18 cellular contexts compared by ENCODE assay signal in the genomic region with DNA sequence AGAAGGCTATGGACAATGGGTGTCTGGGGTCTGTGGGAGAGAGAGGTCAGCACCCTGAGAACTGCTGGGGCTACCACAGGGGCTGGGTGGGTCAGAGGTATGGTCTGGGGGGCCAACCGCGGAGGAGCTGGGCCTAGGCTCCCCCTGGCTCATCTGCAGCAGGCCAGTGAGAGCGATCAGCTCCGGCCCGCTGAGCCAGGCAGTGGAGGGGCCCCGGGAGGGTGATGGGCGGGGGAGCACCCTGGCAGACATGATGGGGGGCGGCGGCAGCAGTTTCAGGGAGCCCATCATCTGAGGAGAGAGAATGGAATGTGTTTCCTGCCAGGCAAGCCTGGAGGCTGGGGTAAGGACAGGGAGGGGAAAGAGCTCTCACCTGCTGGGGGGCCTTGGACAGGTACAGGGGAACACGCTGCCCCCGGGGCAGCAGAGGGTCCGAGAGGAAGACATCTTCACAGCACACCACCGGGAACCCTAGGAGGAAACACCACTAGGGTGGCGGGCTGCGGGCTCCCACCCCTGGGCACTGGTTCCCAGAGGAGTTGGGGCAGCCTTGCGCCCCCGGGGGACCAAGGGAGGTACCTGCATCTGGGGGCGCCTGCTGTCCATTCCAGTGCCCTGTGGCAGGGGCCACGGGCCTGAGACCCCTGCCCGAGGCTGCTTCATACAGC. TPM values are rescaled to one million over a fixed set of nuclear protein-coding genes. Genes with fewer than 3 reads are reported as not detected.
DNase-seq lines count a peak whose midpoint lies in the region; ATAC-seq and TF ChIP-seq lines count a peak whose summit lies in the region.
"Had no signal": no experiment of that assay in that cellular context is flagged by ENCODE, and none has a peak within 500 bp of the region (broad histone marks: within the 10 kb centered on the region; RNA-seq: fewer than 3 reads in every experiment).

No MANE protein-coding gene starts in this region.

- intact Hi-C loops in activated T-helper 2 cell treated with anti-CD3 and anti-CD28 coated beads, Interferon-gamma antibody, Interleukin-2, Interleukin-4, amounts not matched to agents 10 μg/mL and 5 μg/mL and 100 μg/mL, durations not matched to agents 14 hours and 24 hours and 36 hours (cut with micrococcal nuclease), result no loop called here

- DNase-seq in GM23338 (ENCODE audit: low spot score) (no peak), T-helper 17 cell (no peak), osteoblast (ENCODE audit: insufficient read length, low spot score, missing footprints) (peak; percentile 73), brain microvascular endothelial cell (no peak)
- DNase-seq in activated CD8-positive, alpha-beta memory T cell treated with anti-CD3 and anti-CD28 coated beads, Interleukin-2, amount 50 U/mL, for 48 hours, result no peak
- DNase-seq in activated T-helper 2 cell treated with anti-CD3 and anti-CD28 coated beads, Interferon-gamma antibody, Interleukin-2, Interleukin-4, amounts not matched to agents 10 μg/mL and 5 μg/mL and 100 μg/mL, durations not matched to agents 14 hours and 24 hours and 36 hours (ENCODE audit: low spot score), result no peak
- DNase-seq: activated CD8-positive, alpha-beta memory T cell treated with anti-CD3 and anti-CD28 coated beads for 24 hours; activated naive CD4-positive, alpha-beta T cell treated with Interleukin-2 at 50 U/mL for 16 hours; effector CD8-positive, alpha-beta T cell; KG1; NCI-H1436; NCI-H446; occipital lobe; small intestine; stomach had no signal

- H3F3A ChIP-seq in GM23338 (replicated peaks; ENCODE audit: low read depth), result peaks cover 12% of the 10 kb centered on the region; the same call in 1 of the 2 replicates

- H3K27me3 Mint-ChIP-seq in GM23338 (ENCODE audit: insufficient read depth, low read depth, poor library complexity), result peaks cover 36% of the 10 kb centered on the region
- no peaks in the 10 kb centered on the region for H3K27me3 Mint-ChIP-seq in T-helper 17 cell
- H3K27me3 Mint-ChIP-seq in activated T-helper 2 cell treated with anti-CD3 and anti-CD28 coated beads, Interferon-gamma antibody, Interleukin-2, Interleukin-4, amounts not matched to agents 10 μg/mL and 5 μg/mL and 100 μg/mL, durations not matched to agents 14 hours and 24 hours and 36 hours (ENCODE audit: low read depth), result no peaks in the 10 kb centered on the region

- H3K27ac Mint-ChIP-seq in GM23338 (peak overlapping the region; percentile 85), T-helper 17 cell (peak overlapping the region; percentile 34)
- H3K27ac Mint-ChIP-seq in activated T-helper 2 cell treated with anti-CD3 and anti-CD28 coated beads, Interferon-gamma antibody, Interleukin-2, Interleukin-4, amounts not matched to agents 10 μg/mL and 5 μg/mL and 100 μg/mL, durations not matched to agents 14 hours and 24 hours and 36 hours, result no peak overlapping the region

- H3K79me2 ChIP-seq in GM23338 (replicated peaks; ENCODE audit: insufficient read depth), result no peaks in the 10 kb centered on the region
- no peaks in the 10 kb centered on the region for H3K79me2 ChIP-seq in osteoblast (ENCODE audit: insufficient read depth, low read length)

- peaks cover 13% of the 10 kb centered on the region; the same call in 1 of the 2 replicates for H3K27me3 ChIP-seq in GM23338 (ENCODE audit: insufficient read depth)
- H3K27me3 ChIP-seq in osteoblast (ENCODE audit: insufficient read depth, low read length), result peaks cover 2% of the 10 kb centered on the region
- no peaks in the 10 kb centered on the region for H3K27me3 ChIP-seq in brain microvascular endothelial cell (replicated peaks)

- no peaks in the 10 kb centered on the region for H3K9me2 ChIP-seq in GM23338 (ENCODE audit: insufficient read depth)

- ATAC-seq in GM23338, result no peak
- no peak for ATAC-seq in T-helper 17 cell

- H3K4me1 Mint-ChIP-seq in GM23338 (peaks cover 34% of the 10 kb centered on the region), T-helper 17 cell (peaks cover 23% of the 10 kb centered on the region)
- peaks cover 20% of the 10 kb centered on the region for H3K4me1 Mint-ChIP-seq in activated T-helper 2 cell treated with anti-CD3 and anti-CD28 coated beads, Interferon-gamma antibody, Interleukin-2, Interleukin-4, amounts not matched to agents 10 μg/mL and 5 μg/mL and 100 μg/mL, durations not matched to agents 14 hours and 24 hours and 36 hours (ENCODE audit: low read depth)

- H3K9me3 ChIP-seq in T-helper 17 cell (ENCODE audit: control insufficient read depth, low read length, poor library complexity, severe bottlenecking), result no peaks in the 10 kb centered on the region
- no peaks in the 10 kb centered on the region for H3K9me3 ChIP-seq in osteoblast (ENCODE audit: low read depth, low read length)
- H3K9me3 ChIP-seq: stomach had no signal

- peaks cover 12% of the 10 kb centered on the region for H3K36me3 Mint-ChIP-seq in GM23338 (ENCODE audit: low read depth)
- no peaks in the 10 kb centered on the region for H3K36me3 Mint-ChIP-seq in T-helper 17 cell (ENCODE audit: low read depth)
- peaks cover 19% of the 10 kb centered on the region for H3K36me3 Mint-ChIP-seq in activated T-helper 2 cell treated with anti-CD3 and anti-CD28 coated beads, Interferon-gamma antibody, Interleukin-2, Interleukin-4, amounts not matched to agents 10 μg/mL and 5 μg/mL and 100 μg/mL, durations not matched to agents 14 hours and 24 hours and 36 hours (ENCODE audit: low read depth)

- H3K4me2 ChIP-seq in GM23338 (peak overlapping the region; percentile 89), osteoblast (ENCODE audit: insufficient read depth, low read length) (no peak overlapping the region)

- H3K4me3 Mint-ChIP-seq in GM23338 (peak overlapping the region; percentile 55; the same call in 1 of the 3 replicates), T-helper 17 cell (no peak overlapping the region)
- no peak overlapping the region for H3K4me3 Mint-ChIP-seq in activated T-helper 2 cell treated with anti-CD3 and anti-CD28 coated beads, Interferon-gamma antibody, Interleukin-2, Interleukin-4, amounts not matched to agents 10 μg/mL and 5 μg/mL and 100 μg/mL, durations not matched to agents 14 hours and 24 hours and 36 hours (ENCODE audit: low read depth)

- H3K27ac ChIP-seq in GM23338 (ENCODE audit: low read depth) (peak overlapping the region; percentile 69), osteoblast (ENCODE audit: low read depth, low read length) (no peak overlapping the region), brain microvascular endothelial cell (no peak overlapping the region)
- H3K27ac ChIP-seq: stomach, VCaP had no signal

- H3K4me1 ChIP-seq in GM23338 (ENCODE audit: insufficient read depth), result peaks cover 36% of the 10 kb centered on the region
- peaks cover 8% of the 10 kb centered on the region for H3K4me1 ChIP-seq in osteoblast (ENCODE audit: insufficient read depth, low read length)

- H2AFZ ChIP-seq in GM23338 (no peak overlapping the region), osteoblast (ENCODE audit: low read length) (no peak overlapping the region)

- in situ Hi-C loops in brain microvascular endothelial cell (cut with HindIII; ENCODE audit: low pct_ligation_motif_present, low sequenced_read_pairs), result no loop called here

- no peak overlapping the region for H3K4me3 ChIP-seq in GM23338
- H3K4me3 ChIP-seq in osteoblast (ENCODE audit: insufficient read depth, low read length), result no peak overlapping the region
- H3K4me3 ChIP-seq in brain microvascular endothelial cell (ENCODE audit: low read depth, low read length), result no peak overlapping the region
- H3K4me3 ChIP-seq: lung, stomach had no signal

- H4K20me1 ChIP-seq in GM23338 (replicated peaks; ENCODE audit: insufficient read depth) (no peaks in the 10 kb centered on the region), osteoblast (ENCODE audit: insufficient read depth, low read length) (peaks cover 4% of the 10 kb centered on the region)

- H3K36me3 ChIP-seq in GM23338 (ENCODE audit: insufficient read depth) (peaks cover 5% of the 10 kb centered on the region; the same call in 1 of the 2 replicates), osteoblast (ENCODE audit: insufficient read depth, low read length) (peaks cover 8% of the 10 kb centered on the region), brain microvascular endothelial cell (replicated peaks) (peaks cover 35% of the 10 kb centered on the region)

- TF ChIP-seq CTCF in GM23338 (conservative IDR thresholded peaks at IDR 0.05; ENCODE audit: low read depth in 2 of 2), result no peak; a peak in 1 of 4 replicates
- no peak for TF ChIP-seq CTCF in osteoblast (IDR thresholded peaks at IDR 0.05; ENCODE audit: extremely low read depth, low read depth, low read length)
- no peak for TF ChIP-seq CTCF in brain microvascular endothelial cell (IDR thresholded peaks at IDR 0.05; ENCODE audit: low read depth, low read length, missing control alignments)

- no peaks in the 10 kb centered on the region for H3K9me3 Mint-ChIP-seq in GM23338
- H3K9me3 Mint-ChIP-seq in activated T-helper 2 cell treated with anti-CD3 and anti-CD28 coated beads, Interferon-gamma antibody, Interleukin-2, Interleukin-4, amounts not matched to agents 10 μg/mL and 5 μg/mL and 100 μg/mL, durations not matched to agents 14 hours and 24 hours and 36 hours, result no peaks in the 10 kb centered on the region

RNA-seq across cellular contexts. Expression of gene SAP25, which starts 1.3 kb away (rescaled TPM):
- 2.0 and 4.1 TPM in 2 replicates for total RNA-seq in GM23338 (2014; rRNA removed; shearing (Covaris generic))
- 3.8 and 3.9 TPM in 2 replicates for polyA plus RNA-seq in GM23338 (2016; fragmentation: Nextera tagmentation; extraction: Ambion mirVana)
- total RNA-seq in T-helper 17 cell (10 to 100 TPM; 33.1 to 43.1 TPM), osteoblast (not detected in 2 replicates)
- total RNA-seq in activated T-helper 2 cell treated with anti-CD3 and anti-CD28 coated beads, Interferon-gamma antibody, Interleukin-2, Interleukin-4, amounts not matched to agents 10 μg/mL and 5 μg/mL and 100 μg/mL, durations not matched to agents 14 hours and 24 hours and 36 hours, result 11.3 and 11.8 TPM in 2 replicates
- total RNA-seq: fibroblast of villous mesenchyme, occipital lobe had no signal

RNA-seq across cellular contexts. Expression of gene LRCH4, which starts 13.5 kb away (rescaled TPM):
- total RNA-seq in GM23338 (2014; rRNA removed; shearing (Covaris generic)), result 51.0 and 51.5 TPM in 2 replicates
- polyA plus RNA-seq in GM23338 (2016; fragmentation: Nextera tagmentation; extraction: Ambion mirVana), result 21.4 and 21.8 TPM in 2 replicates
- 100 to 1,000 TPM; 284 to 305 TPM for total RNA-seq in T-helper 17 cell
- total RNA-seq in osteoblast, result 14.5 and 18.0 TPM in 2 replicates
- 105 and 106 TPM in 2 replicates for total RNA-seq in activated T-helper 2 cell treated with anti-CD3 and anti-CD28 coated beads, Interferon-gamma antibody, Interleukin-2, Interleukin-4, amounts not matched to agents 10 μg/mL and 5 μg/mL and 100 μg/mL, durations not matched to agents 14 hours and 24 hours and 36 hours

RNA-seq across cellular contexts. Expression of gene FBXO24, which starts 13.7 kb away (rescaled TPM):
- total RNA-seq in GM23338 (2014; rRNA removed; shearing (Covaris generic)), result 0.70 and 2.4 TPM in 2 replicates
- polyA plus RNA-seq in GM23338 (2016; fragmentation: Nextera tagmentation; extraction: Ambion mirVana), result 0.82 and 2.1 TPM in 2 replicates
- total RNA-seq in T-helper 17 cell (under 1 TPM; 0.31 to 0.70 TPM), osteoblast (under 0.01 and 0.36 TPM in 2 replicates)
- total RNA-seq in activated T-helper 2 cell treated with anti-CD3 and anti-CD28 coated beads, Interferon-gamma antibody, Interleukin-2, Interleukin-4, amounts not matched to agents 10 μg/mL and 5 μg/mL and 100 μg/mL, durations not matched to agents 14 hours and 24 hours and 36 hours, result 0.37 and 0.91 TPM in 2 replicates

RNA-seq across cellular contexts. Expression of gene PCOLCE, which starts 29.7 kb away (rescaled TPM):
- 33.3 and 45.5 TPM in 2 replicates for total RNA-seq in GM23338 (2014; rRNA removed; shearing (Covaris generic))
- polyA plus RNA-seq in GM23338 (2016; fragmentation: Nextera tagmentation; extraction: Ambion mirVana), result 70.4 and 81.2 TPM in 2 replicates
- total RNA-seq in T-helper 17 cell (10 to 100 TPM; 12.6 to 14.7 TPM), osteoblast (231 and 259 TPM in 2 replicates)
- total RNA-seq in activated T-helper 2 cell treated with anti-CD3 and anti-CD28 coated beads, Interferon-gamma antibody, Interleukin-2, Interleukin-4, amounts not matched to agents 10 μg/mL and 5 μg/mL and 100 μg/mL, durations not matched to agents 14 hours and 24 hours and 36 hours, result 8.6 and 10.3 TPM in 2 replicates

RNA-seq across cellular contexts. Expression of gene AGFG2, which starts 33.4 kb away (rescaled TPM):
- total RNA-seq in GM23338 (2014; rRNA removed; shearing (Covaris generic)), result 2.4 and 8.9 TPM in 2 replicates
- 2.2 and 2.3 TPM in 2 replicates for polyA plus RNA-seq in GM23338 (2016; fragmentation: Nextera tagmentation; extraction: Ambion mirVana)
- total RNA-seq in T-helper 17 cell (10 to 100 TPM; 33.1 to 45.9 TPM), osteoblast (6.5 and 9.4 TPM in 2 replicates)
- 75.5 and 75.7 TPM in 2 replicates for total RNA-seq in activated T-helper 2 cell treated with anti-CD3 and anti-CD28 coated beads, Interferon-gamma antibody, Interleukin-2, Interleukin-4, amounts not matched to agents 10 μg/mL and 5 μg/mL and 100 μg/mL, durations not matched to agents 14 hours and 24 hours and 36 hours
